ENCODE assay signal across 1 cellular context in the genomic region with DNA sequence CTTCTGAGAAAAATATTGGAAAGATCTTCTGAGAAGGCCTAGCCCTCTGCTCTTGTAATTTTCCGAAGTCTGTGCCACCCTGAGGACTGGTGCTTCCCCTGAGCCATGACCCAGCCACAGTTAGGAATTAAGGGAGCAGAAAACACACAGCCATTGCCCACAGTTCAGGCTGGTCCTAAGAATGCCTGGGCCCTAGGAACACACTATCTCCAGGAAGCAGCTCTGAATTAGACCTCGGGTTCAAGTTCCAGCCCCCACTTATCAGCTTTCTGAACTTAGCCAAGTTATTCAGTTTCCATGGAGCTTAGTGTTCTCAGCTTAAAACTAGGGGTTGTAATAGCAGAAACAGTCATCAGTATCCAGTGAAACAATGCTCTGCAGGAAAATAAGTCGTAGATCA.
TF ChIP-seq lines count a peak whose summit lies in the region.

No MANE protein-coding gene starts in this region.

TF ChIP-seq in endothelial cell of umbilical vein, 7 proteins besides CTCF, POLR2A, EP300 and RAD21:
- TF ChIP-seq JUN (IDR thresholded peaks at IDR 0.05; ENCODE audit: borderline replicate concordance, insufficient read depth, insufficient read length, low read depth), result no peak
- TF ChIP-seq EZH2 (IDR thresholded peaks at IDR 0.05; ENCODE audit: borderline replicate concordance, low read depth, low read length, severe bottlenecking), result no peak
- no peak for TF ChIP-seq MYC (IDR thresholded peaks at IDR 0.05; ENCODE audit: low read depth, low read length)
- no peak for TF ChIP-seq GATA2 (IDR thresholded peaks at IDR 0.05; ENCODE audit: insufficient read depth, insufficient read length, low read depth, low read length)
- no peak for TF ChIP-seq POLR2AphosphoS5 (IDR thresholded peaks at IDR 0.05; ENCODE audit: insufficient read depth, low read depth, low read length)
- TF ChIP-seq FOS (IDR thresholded peaks at IDR 0.05; ENCODE audit: borderline replicate concordance, insufficient read depth, low read length), result no peak
- TF ChIP-seq, protein P1, sequence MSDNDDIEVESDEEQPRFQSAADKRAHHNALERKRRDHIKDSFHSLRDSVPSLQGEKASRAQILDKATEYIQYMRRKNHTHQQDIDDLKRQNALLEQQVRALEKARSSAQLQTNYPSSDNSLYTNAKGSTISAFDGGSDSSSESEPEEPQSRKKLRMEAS (IDR thresholded peaks at IDR 0.05; ENCODE audit: insufficient read depth, insufficient read length), result no peak
